16 cellular contexts compared by ENCODE assay signal in genomic region chr15:25171111-25171811, GRCh38.
DNase-seq lines count a peak whose midpoint lies in the region; ATAC-seq lines count a peak whose summit lies in the region.
"Had no signal": no experiment of that assay in that cellular context is flagged by ENCODE, and none has a peak within 500 bp of the region (broad histone marks: within the 10 kb centered on the region; RNA-seq: fewer than 3 reads in every experiment).

No MANE protein-coding gene starts in this region.

- H3K27ac Mint-ChIP-seq in activated CD4-positive, alpha-beta T cell treated with anti-CD3 and anti-CD28 coated beads, Interleukin-2, amount 10 ng/mL, durations not matched to agents 24 days and 14 days = no peak overlapping the region
- no peak overlapping the region for H3K27ac Mint-ChIP-seq in activated CD4-positive, alpha-beta memory T cell treated with anti-CD3 and anti-CD28 coated beads for 36 hours
- H3K27ac Mint-ChIP-seq: activated CD4-positive, alpha-beta T cell treated with anti-CD3 and anti-CD28 coated beads, Interleukin-2, amount 10 ng/mL, durations not matched to agents 7 days and 5 days; dendritic cell treated with granulocyte-macrophage colony-stimulating factor and Interleukin-4, amounts not matched to agents 40 ng/mL and 50 ng/mL, for 4 days; stimulated activated naive CD8-positive, alpha-beta T cell treated with anti-CD3 and anti-CD28 coated beads, Interleukin-15, Interleukin-2, amounts not matched to agents 100 ng/mL and 50 ng/mL, for 24 hours had no signal

- POLR2A ChIA-PET in activated CD4-positive, alpha-beta memory T cell treated with anti-CD3 and anti-CD28 coated beads for 36 hours (lab: Charles Lee) = no interaction called here

- peak; percentile 45 for DNase-seq in activated CD4-positive, alpha-beta T cell treated with anti-CD3 and anti-CD28 coated beads, Interleukin-2, amount 10 ng/mL, durations not matched to agents 24 days and 14 days
- no peak for DNase-seq in activated CD4-positive, alpha-beta T cell treated with anti-CD3 and anti-CD28 coated beads, Interleukin-2, amount 50 U/mL, for 1 hour
- DNase-seq in activated CD4-positive, alpha-beta memory T cell treated with anti-CD3 and anti-CD28 coated beads for 36 hours = peak; percentile 3
- DNase-seq in left ventricle myocardium superior (peak; percentile 23), posterior vena cava (ENCODE audit: low spot score) (peak; percentile 54), SHP77 (lab: John Stamatoyannopoulos, UW) (no peak), DMS 273 (lab: John Stamatoyannopoulos, UW; ENCODE audit: unreplicated experiment) (no peak)
- DNase-seq: activated CD4-positive, alpha-beta T cell treated with anti-CD3 and anti-CD28 coated beads, Interleukin-2, amount 10 ng/mL, durations not matched to agents 7 days and 5 days; erythroblast; NCI-H1694 treated with DMSO at 0.1 percent for 48 hours; NCI-H446; occipital lobe; SIG-M5 had no signal

- ATAC-seq in left ventricle myocardium superior (no peak), HG03097 (IDR thresholded peaks at IDR 0.05; ENCODE audit: low FRiP score, unreplicated experiment) (no peak)

- H3K9me3 Mint-ChIP-seq in activated CD4-positive, alpha-beta T cell treated with anti-CD3 and anti-CD28 coated beads, Interleukin-2, amount 10 ng/mL, durations not matched to agents 24 days and 14 days = peaks cover 9% of the 10 kb centered on the region
- H3K9me3 Mint-ChIP-seq in activated CD4-positive, alpha-beta memory T cell treated with anti-CD3 and anti-CD28 coated beads for 36 hours = peaks cover 38% of the 10 kb centered on the region

- CTCF ChIA-PET in activated CD4-positive, alpha-beta memory T cell treated with anti-CD3 and anti-CD28 coated beads for 36 hours (lab: Charles Lee) = no interaction called here

- intact Hi-C loops in activated CD4-positive, alpha-beta T cell treated with anti-CD3 and anti-CD28 coated beads, Interleukin-2, amount 10 ng/mL, durations not matched to agents 24 days and 14 days (cut with micrococcal nuclease) = no loop called here
- intact Hi-C loops in activated CD4-positive, alpha-beta memory T cell treated with anti-CD3 and anti-CD28 coated beads for 36 hours (cut with micrococcal nuclease) = no loop called here
- intact Hi-C loops in left ventricle myocardium superior (cut with micrococcal nuclease) (no loop called here), posterior vena cava (cut with DNase I) (loop anchor here in 1 of 2 donors (5.0 kb wide), 1 partner anchor 1364 kb away; no protein-coding TSS in a partner anchor)

- H3K36me3 Mint-ChIP-seq in activated CD4-positive, alpha-beta T cell treated with anti-CD3 and anti-CD28 coated beads, Interleukin-2, amount 10 ng/mL, durations not matched to agents 24 days and 14 days (ENCODE audit: low read depth) = no peaks in the 10 kb centered on the region
- H3K36me3 Mint-ChIP-seq in activated CD4-positive, alpha-beta memory T cell treated with anti-CD3 and anti-CD28 coated beads for 36 hours = peaks cover 7% of the 10 kb centered on the region

- no peaks in the 10 kb centered on the region for H3K4me1 Mint-ChIP-seq in activated CD4-positive, alpha-beta T cell treated with anti-CD3 and anti-CD28 coated beads, Interleukin-2, amount 10 ng/mL, durations not matched to agents 24 days and 14 days
- H3K4me1 Mint-ChIP-seq in activated CD4-positive, alpha-beta memory T cell treated with anti-CD3 and anti-CD28 coated beads for 36 hours (ENCODE audit: low read depth) = no peaks in the 10 kb centered on the region
- H3K4me1 Mint-ChIP-seq: activated CD4-positive, alpha-beta T cell treated with anti-CD3 and anti-CD28 coated beads, Interleukin-2, amount 10 ng/mL, durations not matched to agents 7 days and 5 days had no signal

- H3K4me3 Mint-ChIP-seq in activated CD4-positive, alpha-beta T cell treated with anti-CD3 and anti-CD28 coated beads, Interleukin-2, amount 10 ng/mL, durations not matched to agents 24 days and 14 days = no peak overlapping the region
- H3K4me3 Mint-ChIP-seq in activated CD4-positive, alpha-beta memory T cell treated with anti-CD3 and anti-CD28 coated beads for 36 hours = no peak overlapping the region
- H3K4me3 Mint-ChIP-seq: activated CD4-positive, alpha-beta T cell treated with anti-CD3 and anti-CD28 coated beads, Interleukin-2, amount 10 ng/mL, durations not matched to agents 7 days and 5 days; dendritic cell treated with granulocyte-macrophage colony-stimulating factor and Interleukin-4, amounts not matched to agents 40 ng/mL and 50 ng/mL, for 4 days; stimulated activated naive CD8-positive, alpha-beta T cell treated with anti-CD3 and anti-CD28 coated beads, Interleukin-15, Interleukin-2, amounts not matched to agents 100 ng/mL and 50 ng/mL, for 24 hours had no signal

- H3K27me3 Mint-ChIP-seq in activated CD4-positive, alpha-beta T cell treated with anti-CD3 and anti-CD28 coated beads, Interleukin-2, amount 10 ng/mL, durations not matched to agents 24 days and 14 days = no peaks in the 10 kb centered on the region
- H3K27me3 Mint-ChIP-seq in activated CD4-positive, alpha-beta memory T cell treated with anti-CD3 and anti-CD28 coated beads for 36 hours = no peaks in the 10 kb centered on the region
- H3K27me3 Mint-ChIP-seq: activated CD4-positive, alpha-beta T cell treated with anti-CD3 and anti-CD28 coated beads, Interleukin-2, amount 10 ng/mL, durations not matched to agents 7 days and 5 days; dendritic cell treated with granulocyte-macrophage colony-stimulating factor and Interleukin-4, amounts not matched to agents 40 ng/mL and 50 ng/mL, for 4 days; stimulated activated naive CD8-positive, alpha-beta T cell treated with anti-CD3 and anti-CD28 coated beads, Interleukin-15, Interleukin-2, amounts not matched to agents 100 ng/mL and 50 ng/mL, for 24 hours had no signal

Comparison
In these comparisons a context has a peak if more than half of its experiments do, and no peak if none do; other contexts are left out.
1. DNase-seq: peak in activated CD4-positive, alpha-beta T cell treated with anti-CD3 and anti-CD28 coated beads, Interleukin-2, amount 10 ng/mL, durations not matched to agents 24 days and 14 days (single experiment), activated CD4-positive, alpha-beta memory T cell treated with anti-CD3 and anti-CD28 coated beads for 36 hours (single experiment), left ventricle myocardium superior (single experiment) and posterior vena cava (single experiment); none in activated CD4-positive, alpha-beta T cell treated with anti-CD3 and anti-CD28 coated beads, Interleukin-2, amount 50 U/mL, for 1 hour (single experiment), SHP77 (0 of 2) and DMS 273 (single experiment).